17 cellular contexts compared by ENCODE assay signal in the genomic region with DNA sequence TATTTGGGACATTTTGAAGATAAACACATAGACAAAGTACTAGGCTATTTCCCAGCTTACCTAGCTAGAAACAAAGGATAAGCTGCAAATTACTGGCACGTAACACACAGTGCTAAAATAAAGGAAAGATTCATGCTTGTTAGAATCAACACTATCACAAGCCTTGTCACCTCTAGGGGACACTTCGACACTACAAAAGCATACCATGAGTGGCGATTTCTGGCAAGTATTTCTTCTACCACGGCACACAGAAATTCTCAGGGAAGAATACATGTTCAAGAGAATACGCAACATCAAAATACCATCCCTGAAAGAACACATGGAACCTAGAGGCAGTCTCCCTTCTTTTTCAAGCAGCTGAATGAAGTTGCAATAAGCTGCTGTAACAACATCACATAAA. TPM values are rescaled to one million over a fixed set of nuclear protein-coding genes. Genes with fewer than 3 reads are reported as not detected.
DNase-seq lines count a peak whose midpoint lies in the region; ATAC-seq and TF ChIP-seq lines count a peak whose summit lies in the region.
"Had no signal": no experiment of that assay in that cellular context is flagged by ENCODE, and none has a peak within 500 bp of the region (broad histone marks: within the 10 kb centered on the region; RNA-seq: fewer than 3 reads in every experiment).

No MANE protein-coding gene starts in this region.

- no peaks in the 10 kb centered on the region for H3K27me3 Mint-ChIP-seq in activated T-cell treated with anti-CD3 and anti-CD28 coated beads, Interleukin-2, amount 50 U/mL, for 4 hours (ENCODE audit: low read depth)
- H3K27me3 Mint-ChIP-seq in T-cell (no peaks in the 10 kb centered on the region), progenitor cell of endocrine pancreas (no peaks in the 10 kb centered on the region)

- peak overlapping the region in 32 of 59 donors; percentile 0 to 84 (median 44) for H3K27ac ChIP-seq in dorsolateral prefrontal cortex
- H3K27ac ChIP-seq: left lung, neural progenitor cell had no signal

- POLR2A ChIA-PET in T-cell (lab: Charles Lee) = no interaction called here

- CTCF ChIA-PET in T-cell (lab: Charles Lee) = interaction anchor here (0.7 to 1.0 kb wide), 3 partner anchors 43 to 216 kb away, joined by 3 to 11 read pairs (median 3); no protein-coding TSS in a partner anchor

- intact Hi-C loops in dorsolateral prefrontal cortex (cut with DNase I) = loop anchor here in 1 of 2 donors (10.0 kb wide), 1 partner anchor 282 kb away; the partner anchor contains the start of genes EMD and FLNA

- H3K4me1 Mint-ChIP-seq in activated T-cell treated with anti-CD3 and anti-CD28 coated beads, Interleukin-2, amount 50 U/mL, for 4 hours (ENCODE audit: low read depth) = peaks cover 64% of the 10 kb centered on the region
- H3K4me1 Mint-ChIP-seq in T-cell (peaks cover 56 to 67% (median 63%) of the 10 kb centered on the region in 3 donors), progenitor cell of endocrine pancreas (ENCODE audit: low read depth) (peaks cover 42% of the 10 kb centered on the region)

- no peak for DNase-seq in activated T-cell treated with anti-CD3 and anti-CD28 coated beads, Interleukin-2, amount 50 U/mL, for 4 hours
- DNase-seq in activated T-cell treated with anti-CD3 and anti-CD28 coated beads, Interleukin-2, amount 50 U/mL, for 1 hour = no peak
- DNase-seq in T-cell (no peak), dorsolateral prefrontal cortex (no peak), progenitor cell of endocrine pancreas (ENCODE audit: low spot score, unreplicated experiment) (no peak), NCI-H774 (lab: John Stamatoyannopoulos, UW) (no peak)
- DNase-seq: ACHN, activated gamma-delta T cell treated with Interleukin-2 at 50 U/mL for 16 hours, esophagus squamous epithelium, hypothalamus, left lung, small intestine had no signal

- H3K27ac Mint-ChIP-seq in T-cell (peak overlapping the region; percentile 49 to 55), progenitor cell of endocrine pancreas (peak overlapping the region; percentile 86)
- H3K27ac Mint-ChIP-seq: neural progenitor cell had no signal

- TF ChIP-seq CTCF in dorsolateral prefrontal cortex (IDR thresholded peaks at IDR 0.05 in 54 of 56, conservative IDR thresholded peaks at IDR 0.05 in 2 of 56; ENCODE audit: low read depth in 1 of 56, partially characterized antibody in 56 of 56) = peak in 7 of 56 donors; percentile 6 to 28 (median 14)
- TF ChIP-seq CTCF in progenitor cell of endocrine pancreas (IDR thresholded peaks at IDR 0.05; ENCODE audit: unreplicated experiment) = no peak

- H3K9me3 Mint-ChIP-seq in activated T-cell treated with anti-CD3 and anti-CD28 coated beads, Interleukin-2, amount 50 U/mL, for 4 hours = no peaks in the 10 kb centered on the region
- no peaks in the 10 kb centered on the region for H3K9me3 Mint-ChIP-seq in T-cell
- H3K9me3 Mint-ChIP-seq in progenitor cell of endocrine pancreas (ENCODE audit: low read depth) = peaks cover 15% of the 10 kb centered on the region

- H3K36me3 Mint-ChIP-seq in activated T-cell treated with anti-CD3 and anti-CD28 coated beads, Interleukin-2, amount 50 U/mL, for 4 hours (ENCODE audit: insufficient read depth) = peaks cover 18% of the 10 kb centered on the region
- H3K36me3 Mint-ChIP-seq in T-cell (peaks cover 16% of the 10 kb centered on the region), progenitor cell of endocrine pancreas (ENCODE audit: insufficient read depth) (peaks cover 12% of the 10 kb centered on the region)

- peak overlapping the region; percentile 67 for H3K4me3 Mint-ChIP-seq in activated T-cell treated with anti-CD3 and anti-CD28 coated beads, Interleukin-2, amount 50 U/mL, for 4 hours
- H3K4me3 Mint-ChIP-seq in T-cell = peak overlapping the region; percentile 25 to 93 (median 70)
- no peak overlapping the region for H3K4me3 Mint-ChIP-seq in progenitor cell of endocrine pancreas (ENCODE audit: low read depth)
- H3K4me3 Mint-ChIP-seq: neural progenitor cell had no signal

- H3K4me3 ChIP-seq in dorsolateral prefrontal cortex = peak overlapping the region in 2 of 59 donors; percentile 2 to 18
- H3K4me3 ChIP-seq: esophagus squamous epithelium, left lung, neural progenitor cell had no signal

- ATAC-seq in activated T-cell treated with anti-CD3 and anti-CD28 coated beads, Interleukin-2, amount 50 U/mL, for 4 hours = no peak
- no peak for ATAC-seq in T-cell (replicated peaks in 1 of 4)
- ATAC-seq in HG02588 (IDR thresholded peaks at IDR 0.05; ENCODE audit: unreplicated experiment) = no peak
- no peak for ATAC-seq in GM21447 (IDR thresholded peaks at IDR 0.05; ENCODE audit: unreplicated experiment)
- ATAC-seq: HCT116 had no signal

- H3K27me3 ChIP-seq in dorsolateral prefrontal cortex = peaks cover 0 to 65% (median 11%) of the 10 kb centered on the region in 45 donors
- H3K27me3 ChIP-seq: esophagus squamous epithelium, left lung, neural progenitor cell had no signal

RNA-seq across cellular contexts. Expression of gene MECP2, which starts 5.1 kb away (rescaled TPM):
- total RNA-seq in activated T-cell treated with anti-CD3 and anti-CD28 coated beads, Interleukin-2, amount 50 U/mL, for 4 hours = 10 to 100 TPM; 42.6 to 46.7 (median 45.7) TPM
- 100 to 1,000 TPM in 3 of 5 donors, 10 to 100 TPM in 2; 84.9 to 129 (median 100) TPM for total RNA-seq in T-cell
- total RNA-seq in dorsolateral prefrontal cortex = 100 to 1,000 TPM in 13 of 120 experiments, 10 to 100 TPM in 107; 75.9 to 123 (median 90.3) TPM
- total RNA-seq in progenitor cell of endocrine pancreas = 40.6 and 47.6 TPM in 2 replicates

RNA-seq across cellular contexts. Expression of gene OPN1LW, which starts 51.7 kb away (rescaled TPM):
- total RNA-seq in activated T-cell treated with anti-CD3 and anti-CD28 coated beads, Interleukin-2, amount 50 U/mL, for 4 hours = not detected
- total RNA-seq in T-cell = not detected
- not detected for total RNA-seq in dorsolateral prefrontal cortex
- total RNA-seq in progenitor cell of endocrine pancreas = not detected in 2 replicates
- total RNA-seq: esophagus squamous epithelium, left lung, temporal lobe had no signal
